8 cellular contexts compared by ENCODE assay signal in genomic region chr11:6612008-6612815, GRCh38.
A peak's percentile ranks its signal among the peaks of the same experiment; 100 is the strongest.
DNase-seq lines count a peak whose midpoint lies in the region; ATAC-seq and TF ChIP-seq lines count a peak whose summit lies in the region.

Gene TAF10 (minus strand): TSS chr11:6612216. CDS start chr11:6612189, 27 bp downstream.

- ATAC-seq in GM19035 (IDR thresholded peaks at IDR 0.05; ENCODE audit: unreplicated experiment) (peak; percentile 90), HG03342 (IDR thresholded peaks at IDR 0.05; ENCODE audit: unreplicated experiment) (peak; percentile 86)

- no peak for TF ChIP-seq CTCF in AG10803 (conservative IDR thresholded peaks at IDR 0.05; ENCODE audit: low read length)

- peak; percentile 97 for DNase-seq in AG10803 (ENCODE audit: low read depth)
- peak; percentile 77 to 93 for DNase-seq in NCI-H446 (lab: John Stamatoyannopoulos, UW)
- DNase-seq in activated CD4-positive, CD25-positive, alpha-beta regulatory T cell treated with anti-CD3 and anti-CD28 coated beads, Interleukin-2, amount 50 U/mL, for 16 hours (ENCODE audit: low read depth, low spot score), result peak; percentile 84
- DNase-seq in central memory CD4-positive, alpha-beta T cell, result peak; percentile 96
- peak; percentile 97 for DNase-seq in iris pigment epithelial cell (ENCODE audit: low read depth)
- peak; percentile 89 to 95 for DNase-seq in stimulated activated CD4-positive, alpha-beta T cell treated with anti-CD3 and anti-CD28 coated beads, Interleukin-12 subunit alpha, Interleukin-12 subunit beta, amount 100 ng/mL, for 24 hours (ENCODE audit: low read depth in 2 of 2)

- H3K4me3 ChIP-seq in AG10803 (ENCODE audit: low read length), result peak within 1 kb of the TSS; percentile 76

Comparison
In these comparisons a context has a peak if more than half of its experiments do, and no peak if none do; other contexts are left out.
1. Peak in every context shown above with its lines: DNase-seq, ATAC-seq and H3K4me3 ChIP-seq.